Comparison of ENCODE assay signal across 15 cellular contexts in the genomic region with DNA sequence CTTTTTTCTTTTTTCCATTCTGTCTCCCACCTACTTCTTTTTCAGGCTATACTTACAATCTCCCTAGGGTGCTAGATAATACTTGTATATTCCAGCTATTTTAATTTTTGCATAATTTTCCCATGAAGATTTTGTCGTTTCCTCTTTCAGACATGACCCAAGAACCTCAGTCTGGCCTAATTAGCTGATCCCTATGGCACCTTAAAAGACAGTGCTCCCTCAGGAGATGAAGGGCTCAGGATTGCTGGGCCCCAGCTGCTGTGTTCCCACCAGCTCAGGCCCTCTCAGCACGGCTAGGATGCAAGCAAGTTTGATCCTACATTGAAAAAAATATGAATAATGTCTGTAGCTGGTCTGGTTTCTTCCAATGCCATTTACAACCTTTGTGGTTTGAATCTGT. TPM values are rescaled to one million over a fixed set of nuclear protein-coding genes. Genes with fewer than 3 reads are reported as not detected.
A peak's percentile ranks its signal among the peaks of the same experiment; 100 is the strongest.
DNase-seq lines count a peak whose midpoint lies in the region; ATAC-seq and TF ChIP-seq lines count a peak whose summit lies in the region.
"Had no signal": no experiment of that assay in that cellular context is flagged by ENCODE, and none has a peak within 500 bp of the region (broad histone marks: within the 10 kb centered on the region; RNA-seq: fewer than 3 reads in every experiment).

No MANE protein-coding gene starts in this region.

- H3K27ac ChIP-seq in heart left ventricle (peak overlapping the region in 7 of 12 donors; percentile 4 to 65 (median 37)), right atrium auricular region (no peak overlapping the region), PC-3 (ENCODE audit: low read length) (peak overlapping the region; percentile 69), mesenchymal stem cell (ENCODE audit: low read length, poor library complexity, severe bottlenecking) (no peak overlapping the region)
- H3K27ac ChIP-seq: HL-60 had no signal

- H3K36me3 ChIP-seq in heart left ventricle (no peaks in the 10 kb centered on the region), right atrium auricular region (no peaks in the 10 kb centered on the region), PC-3 (ENCODE audit: low read depth, low read length) (no peaks in the 10 kb centered on the region), mesenchymal stem cell (ENCODE audit: control insufficient read depth in 1 of 2, insufficient read depth in 2 of 2, low read depth in 1 of 2, low read length in 2 of 2) (no peaks in the 10 kb centered on the region)
- H3K36me3 ChIP-seq: BE2C, HAP-1 had no signal

- peak overlapping the region; percentile 11; the same call in 1 of the 2 replicates for H3K4me2 ChIP-seq in PC-3 (ENCODE audit: low read length)
- H3K4me2 ChIP-seq in mesenchymal stem cell (ENCODE audit: low read length, poor library complexity, severe bottlenecking), result no peak overlapping the region

- CTCF ChIA-PET in PC-3 (lab: Charles Lee), result no interaction called here

- no peak overlapping the region for H2AFZ ChIP-seq in PC-3 (ENCODE audit: low read length)
- H2AFZ ChIP-seq in mesenchymal stem cell (ENCODE audit: low read depth, low read length), result no peak overlapping the region

- no peaks in the 10 kb centered on the region for H3K9me2 ChIP-seq in PC-3 (replicated peaks; ENCODE audit: low read length)

- H3K9ac ChIP-seq in PC-3 (ENCODE audit: low read length), result no peak overlapping the region
- H3K9ac ChIP-seq in mesenchymal stem cell (ENCODE audit: low read length), result no peak overlapping the region

- no peak overlapping the region for H3K23ac ChIP-seq in mesenchymal stem cell (ENCODE audit: low read length in 2 of 2)

- no peak overlapping the region for H3K4me3 ChIP-seq in heart left ventricle
- no peak overlapping the region for H3K4me3 ChIP-seq in right atrium auricular region
- H3K4me3 ChIP-seq in PC-3 (ENCODE audit: low read length), result no peak overlapping the region
- no peak overlapping the region for H3K4me3 ChIP-seq in mesenchymal stem cell (ENCODE audit: insufficient read depth in 1 of 2, low read depth in 1 of 2, low read length in 2 of 2)
- H3K4me3 ChIP-seq: HAP-1 had no signal

- intact Hi-C loops in heart left ventricle (cut with DNase I) (no loop called here), PC-3 (cut with micrococcal nuclease) (loop anchor here (2.0 to 5.0 kb wide), 4 partner anchors 40 to 85 kb away; partner anchors contain the start of gene NUF2)

- POLR2A ChIA-PET in PC-3 (lab: Charles Lee; ENCODE audit: unreplicated experiment), result interaction anchor here (0.6 kb wide), 1 partner anchor 29 kb away, joined by 3 read pairs; no protein-coding TSS in a partner anchor

- H2BK12ac ChIP-seq in mesenchymal stem cell (ENCODE audit: low read length in 2 of 2), result peak overlapping the region in 1 of 2 experiments; percentile 17

- ATAC-seq in heart left ventricle (peak in 2 of 4 donors; percentile 36 to 71), PC-3 (no peak; the same call in 1 of the 2 replicates), HG03565 (IDR thresholded peaks at IDR 0.05; ENCODE audit: unreplicated experiment) (no peak)

- WGBS in heart left ventricle, 4 donors, result 54 to 77% (median 69%) methylated on average over 2 of the region's 2 CpGs
- WGBS in mesenchymal stem cell, result 66% methylated on average over 2 of the region's 2 CpGs

- TF ChIP-seq CTCF in heart left ventricle (IDR thresholded peaks at IDR 0.05), result no peak
- no peak for TF ChIP-seq CTCF in right atrium auricular region (IDR thresholded peaks at IDR 0.05)
- no peak for TF ChIP-seq CTCF in PC-3 (conservative IDR thresholded peaks at IDR 0.05; ENCODE audit: low read depth, low read length)

- no peak overlapping the region for H3K14ac ChIP-seq in mesenchymal stem cell (ENCODE audit: low read length in 2 of 2)

- H3K27me3 ChIP-seq in heart left ventricle, result no peaks in the 10 kb centered on the region
- no peaks in the 10 kb centered on the region for H3K27me3 ChIP-seq in right atrium auricular region
- no peaks in the 10 kb centered on the region for H3K27me3 ChIP-seq in PC-3 (ENCODE audit: low read length)
- H3K27me3 ChIP-seq in mesenchymal stem cell (ENCODE audit: control insufficient read depth in 1 of 2, insufficient read depth in 1 of 2, low read length in 2 of 2), result no peaks in the 10 kb centered on the region
- H3K27me3 ChIP-seq: BE2C had no signal

- no peak overlapping the region for H4K8ac ChIP-seq in mesenchymal stem cell (ENCODE audit: low read length)

- no peaks in the 10 kb centered on the region for H3K79me1 ChIP-seq in mesenchymal stem cell (replicated peaks; ENCODE audit: low read length, poor library complexity, severe bottlenecking)

- H3F3A ChIP-seq in PC-3 (ENCODE audit: low read length, unreplicated experiment), result no peaks in the 10 kb centered on the region

- BruUV-seq in PC-3 (replicated peaks; lab: Mats Ljungman, UMichigan), result no TSS peak

- H3K18ac ChIP-seq in mesenchymal stem cell (ENCODE audit: low read depth in 1 of 2, low read length in 2 of 2), result peak overlapping the region in 1 of 2 experiments; percentile 75

- DNase-seq in heart left ventricle (peak in 1 of 5 donors; percentile 24), right atrium auricular region (ENCODE audit: low spot score) (no peak), COLO829 (ENCODE audit: low spot score) (peak; percentile 22), PC-3 (no peak), mesenchymal stem cell (no peak), germinal center (ENCODE audit: low spot score) (no peak)
- DNase-seq in activated CD8-positive, alpha-beta memory T cell treated with anti-CD3 and anti-CD28 coated beads for 24 hours, result no peak
- DNase-seq: BE2C; C1 segment of cervical spinal cord; Caco-2; CD4-positive, CD25-positive, alpha-beta regulatory T cell; CD8-positive, alpha-beta memory T cell had no signal

- H3K4ac ChIP-seq in mesenchymal stem cell (ENCODE audit: low read depth in 1 of 2, low read length in 2 of 2), result no peak overlapping the region

- H2BK15ac ChIP-seq in mesenchymal stem cell (ENCODE audit: low read depth, poor library complexity, severe bottlenecking), result peak overlapping the region; percentile 83

- no peak for TF ChIP-seq POLR2A in heart left ventricle (IDR thresholded peaks at IDR 0.05)

- no peaks in the 10 kb centered on the region for H3K79me2 ChIP-seq in PC-3 (ENCODE audit: low read length)

- H2BK5ac ChIP-seq in mesenchymal stem cell (ENCODE audit: low read depth, low read length, poor library complexity, severe bottlenecking), result no peak overlapping the region

- H2AK5ac ChIP-seq in mesenchymal stem cell (ENCODE audit: low read length, severe bottlenecking), result no peak overlapping the region

- H4K91ac ChIP-seq in mesenchymal stem cell (ENCODE audit: low read length), result peak overlapping the region; percentile 50

- no peaks in the 10 kb centered on the region for H4K20me1 ChIP-seq in PC-3 (ENCODE audit: low read length)

- H3K9me3 ChIP-seq in heart left ventricle, result no peaks in the 10 kb centered on the region
- H3K9me3 ChIP-seq in right atrium auricular region, result no peaks in the 10 kb centered on the region
- no peaks in the 10 kb centered on the region for H3K9me3 ChIP-seq in PC-3 (ENCODE audit: low read length)
- no peaks in the 10 kb centered on the region for H3K9me3 ChIP-seq in mesenchymal stem cell (ENCODE audit: control insufficient read depth, low read length)
- H3K9me3 ChIP-seq: BE2C, Caco-2, HAP-1 had no signal

- peak overlapping the region; percentile 5 for H2BK120ac ChIP-seq in mesenchymal stem cell (ENCODE audit: low read depth, low read length)

- H3K4me1 ChIP-seq in heart left ventricle (peaks cover 0 to 6% (median 0%) of the 10 kb centered on the region in 12 donors), right atrium auricular region (no peaks in the 10 kb centered on the region), PC-3 (ENCODE audit: insufficient read depth, low read length) (peaks cover 15% of the 10 kb centered on the region), mesenchymal stem cell (ENCODE audit: control insufficient read depth, insufficient read depth, low read depth, low read length) (no peaks in the 10 kb centered on the region)
- H3K4me1 ChIP-seq: BE2C, Caco-2, HAP-1 had no signal

RNA-seq across cellular contexts. Expression of gene RGS5, which starts 55.0 kb away (rescaled TPM):
- total RNA-seq in heart left ventricle, result 100 to 1,000 TPM; 137 to 439 (median 218) TPM
- 10 to 100 TPM; 63.3 to 90.2 TPM for polyA plus RNA-seq in heart left ventricle
- total RNA-seq in right atrium auricular region, result 100 to 1,000 TPM in 1 of 2 donors, 10 to 100 TPM in 1; 43.5 to 381 TPM
- total RNA-seq in PC-3 (2014; rRNA removed), result 5.0 and 13.4 TPM in 2 replicates
- polyA plus RNA-seq in mesenchymal stem cell (2013, experiment 1 of 2), result 54.5 TPM
- polyA plus RNA-seq in mesenchymal stem cell (2013, experiment 2 of 2), result 51.6 TPM

Comparison
In these comparisons a context has a peak if more than half of its experiments do, and no peak if none do; other contexts are left out.
1. H3K27ac ChIP-seq: peak in heart left ventricle (7 of 12) and PC-3 (single experiment); none in right atrium auricular region (0 of 2) and mesenchymal stem cell (single experiment).